Comparison of ENCODE assay signal across 27 cellular contexts in genomic region chr2:122172812-122173211, GRCh38.
"Had no signal": no experiment of that assay in that cellular context is flagged by ENCODE, and none has a peak within 500 bp of the region (broad histone marks: within the 10 kb centered on the region; RNA-seq: fewer than 3 reads in every experiment).

No MANE protein-coding gene starts in this region.

- H3K27me3 ChIP-seq: MG63 had no signal

- H3K9me3 ChIP-seq: MG63 had no signal

- H3K36me3 ChIP-seq: MG63 had no signal

- H3K4me3 ChIP-seq: MG63 had no signal

- DNase-seq: Karpas-422, Kasumi-1, MG63, MM.1S, MV-4-11, NCI-H1048, NCI-H1092, NCI-H1105, NCI-H1105 treated with DMSO at 0.1 percent for 48 hours, NCI-H1417 treated with DMSO at 0.1 percent for 48 hours, NCI-H1436, NCI-H1436 treated with DMSO at 0.1 percent for 48 hours, NCI-H1694, NCI-H1694 treated with DMSO at 0.1 percent for 48 hours, NCI-H187 treated with DMSO at 0.1 percent for 48 hours, NCI-H1930, NCI-H2029, NCI-H2029 treated with DMSO at 0.1 percent for 48 hours, NCI-H2107, NCI-H2171, NCI-H2171 treated with DMSO at 0.1 percent for 48 hours, NCI-H2227 treated with DMSO at 0.1 percent for 48 hours, NCI-H226, NCI-H446, NCI-H446 treated with DMSO at 0.1 percent for 48 hours, NCI-H524, NCI-H524 treated with DMSO at 0.1 percent for 48 hours had no signal
